Comparison of ENCODE assay signal across 11 cellular contexts in genomic region chr12:9952954-9953729, GRCh38. TPM values are rescaled to one million over a fixed set of nuclear protein-coding genes. Genes with fewer than 3 reads are reported as not detected.
"Had no signal": no experiment of that assay in that cellular context is flagged by ENCODE, and none has a peak within 500 bp of the region (broad histone marks: within the 10 kb centered on the region; RNA-seq: fewer than 3 reads in every experiment).

No MANE protein-coding gene starts in this region.

RNA-seq across cellular contexts. Expression of gene CLEC12A, which starts 18.1 kb away (rescaled TPM):
- total RNA-seq: OCI-LY7, PC-3, RPMI7951, SJCRH30, SJSA1, SK-MEL-5 had no signal
- polyA plus RNA-seq: SK-N-SH had no signal

RNA-seq across cellular contexts. Expression of gene CLEC2A, which starts 21.0 kb away (rescaled TPM):
- total RNA-seq: OCI-LY7, PC-3, PC-9, Peyer's patch, Right ventricle myocardium inferior, Right ventricle myocardium superior, RPMI7951, SJCRH30, SJSA1, SK-MEL-5 had no signal
- polyA plus RNA-seq: SK-N-SH had no signal

RNA-seq across cellular contexts. Expression of gene CLEC1B, which starts 45.8 kb away (rescaled TPM):
- total RNA-seq: OCI-LY7, PC-3, PC-9, Peyer's patch, Right ventricle myocardium inferior, Right ventricle myocardium superior, RPMI7951, SJCRH30, SJSA1, SK-MEL-5 had no signal
- polyA plus RNA-seq: SK-N-SH had no signal

RNA-seq across cellular contexts. Expression of gene CLEC12B, which starts 57.3 kb away (rescaled TPM):
- total RNA-seq: OCI-LY7, PC-3, PC-9, Peyer's patch, Right ventricle myocardium inferior, RPMI7951, SJCRH30, SJSA1 had no signal
- polyA plus RNA-seq: SK-N-SH had no signal
